ENCODE assay signal across 24 cellular contexts in genomic region chr2:77922567-77922966, GRCh38.
DNase-seq lines count a peak whose midpoint lies in the region; ATAC-seq, FAIRE-seq and TF ChIP-seq lines count a peak whose summit lies in the region.
"Had no signal": no experiment of that assay in that cellular context is flagged by ENCODE, and none has a peak within 500 bp of the region (broad histone marks: within the 10 kb centered on the region; RNA-seq: fewer than 3 reads in every experiment).

No MANE protein-coding gene starts in this region.

- no peak for DNase-seq in HepG2 (ENCODE audit: low spot score)
- no peak for DNase-seq in right lobe of liver
- peak; percentile 34 for DNase-seq in SK-N-MC (ENCODE audit: low read depth, low spot score)
- no peak for DNase-seq in activated gamma-delta T cell treated with Interleukin-2 at 50 U/mL for 16 hours
- DNase-seq in NOMO-1 treated with DMSO at 0.1 percent for 48 hours (lab: John Stamatoyannopoulos, UW; ENCODE audit: unreplicated experiment) = no peak
- DNase-seq: ACHN; BE2C; C1 segment of cervical spinal cord; CD4-positive, alpha-beta memory T cell; CD4-positive, CD25-positive, alpha-beta regulatory T cell; CD8-positive, alpha-beta memory T cell; COR-L47; DMS 273 treated with DMSO at 0.1 percent for 48 hours; DMS153; DMS53; DMS79; DND-41; EL; GDM1 had no signal

- H3K4me1 ChIP-seq in HepG2 (ENCODE audit: insufficient read depth, low read length) (no peaks in the 10 kb centered on the region), right lobe of liver (no peaks in the 10 kb centered on the region)
- H3K4me1 ChIP-seq: BE2C, BLaER1 had no signal

- H3K4me3 ChIP-seq in HepG2 (replicated peaks in 1 of 3; ENCODE audit: insufficient read depth in 1 of 3, low read depth in 2 of 3, low read length in 3 of 3) (no peak overlapping the region), right lobe of liver (no peak overlapping the region), SK-N-MC (no peak overlapping the region)
- H3K4me3 ChIP-seq: BLaER1, GM12878 had no signal

- ATAC-seq in HepG2 = no peak
- ATAC-seq in right lobe of liver = no peak
- ATAC-seq: GM12878 had no signal

- H3K27ac ChIP-seq in HepG2 (ENCODE audit: extremely low read length, insufficient read depth, low read length) = no peak overlapping the region
- H3K27ac ChIP-seq in right lobe of liver = no peak overlapping the region
- peak overlapping the region; percentile 65 for H3K27ac ChIP-seq in SK-N-MC
- H3K27ac ChIP-seq: 22Rv1, BLaER1 had no signal

- intact Hi-C loops in HepG2 (cut with micrococcal nuclease; ENCODE audit: unreplicated experiment) (no loop called here), right lobe of liver (cut with DNase I) (no loop called here)

- H3K9ac ChIP-seq in HepG2 (ENCODE audit: insufficient read depth, low read depth, low read length) (no peak overlapping the region), SK-N-MC (ENCODE audit: insufficient read length) (no peak overlapping the region)
- H3K9ac ChIP-seq: BLaER1 had no signal

- TF ChIP-seq POLR2A in HepG2 (IDR thresholded peaks at IDR 0.05; ENCODE audit: insufficient read depth in 1 of 2, low read depth in 2 of 2, low read length in 2 of 2) (no peak), right lobe of liver (IDR thresholded peaks at IDR 0.05) (no peak)

- no peaks in the 10 kb centered on the region for H4K20me1 ChIP-seq in HepG2 (ENCODE audit: insufficient read depth, low read length)
- H4K20me1 ChIP-seq: BLaER1 had no signal

- no peak for TF ChIP-seq RAD21 in HepG2 (CRISPR knock-in tag; IDR thresholded peaks at IDR 0.05)

- TF ChIP-seq EP300 in HepG2 (IDR thresholded peaks at IDR 0.05; ENCODE audit: low read depth in 2 of 2, low read length in 2 of 2) = no peak
- no peak for TF ChIP-seq EP300 in HepG2 (CRISPR knock-in tag; IDR thresholded peaks at IDR 0.05; ENCODE audit: borderline replicate concordance)

- H3K27me3 ChIP-seq in HepG2 (ENCODE audit: control insufficient read depth in 1 of 2, insufficient read depth in 2 of 2, low read length in 2 of 2) (no peaks in the 10 kb centered on the region), right lobe of liver (no peaks in the 10 kb centered on the region)
- H3K27me3 ChIP-seq: BE2C, BLaER1 had no signal

- BruUV-seq in HepG2 (replicated peaks; lab: Mats Ljungman, UMichigan) = no TSS peak

- POLR2A ChIA-PET in HepG2 (lab: Yijun Ruan, JAX) = no interaction called here

- H3K79me2 ChIP-seq in HepG2 (ENCODE audit: insufficient read depth, low read length) = no peaks in the 10 kb centered on the region

- H3K9me3 ChIP-seq in HepG2 (ENCODE audit: low read length) (no peaks in the 10 kb centered on the region), right lobe of liver (no peaks in the 10 kb centered on the region), SK-N-MC (ENCODE audit: low read depth, low read length) (no peaks in the 10 kb centered on the region; the same call in 1 of the 2 replicates)
- H3K9me3 ChIP-seq: BE2C, BLaER1 had no signal

- CTCF ChIA-PET in HepG2 (lab: Yijun Ruan, JAX; ENCODE audit: low intra/inter-chr PET ratio, low total read pairs) = no interaction called here

- no peak for FAIRE-seq in HepG2 (lab: Jason Lieb, UNC)
- FAIRE-seq: GM12878, GM12892, GM18507 had no signal

- H3K4me2 ChIP-seq in HepG2 (ENCODE audit: low read depth, low read length) = no peak overlapping the region
- H3K4me2 ChIP-seq: BLaER1 had no signal

- in situ Hi-C loops in HepG2 (cut with HindIII; ENCODE audit: extremely low pct_ligation_motif_present, low pct_unique_long_range_greater_than_20kb) = no loop called here

- H3K36me3 ChIP-seq in HepG2 (replicated peaks in 1 of 2; ENCODE audit: control insufficient read depth in 1 of 2, insufficient read depth in 2 of 2, low read length in 2 of 2) = no peaks in the 10 kb centered on the region
- H3K36me3 ChIP-seq in right lobe of liver = no peaks in the 10 kb centered on the region
- no peaks in the 10 kb centered on the region for H3K36me3 ChIP-seq in SK-N-MC (ENCODE audit: insufficient read depth, low read length)
- H3K36me3 ChIP-seq: BE2C, BLaER1 had no signal

- WGBS in HepG2 (ENCODE audit: low lambda C conversion rate) = 52% methylated on average over 1 of the region's 1 CpG
- WGBS in right lobe of liver (ENCODE audit: insufficient coverage, low coverage, low lambda C conversion rate, missing lambda C conversion rate) = 67% methylated on average over 1 of the region's 1 CpG

- H2AFZ ChIP-seq in HepG2 (ENCODE audit: low read length) = no peak overlapping the region

- TF ChIP-seq CTCF in HepG2 (CRISPR knock-in tag; IDR thresholded peaks at IDR 0.05) (no peak), right lobe of liver (IDR thresholded peaks at IDR 0.05) (no peak)

TF ChIP-seq in HepG2, 621 proteins besides CTCF, POLR2A, EP300 and RAD21:
- TF ChIP-seq ZZZ3 (CRISPR knock-in tag; IDR thresholded peaks at IDR 0.05; ENCODE audit: borderline replicate concordance) (no peak), PHF21A (CRISPR knock-in tag; IDR thresholded peaks at IDR 0.05) (no peak), MAFF (IDR thresholded peaks at IDR 0.05; ENCODE audit: low read depth, low read length) (peak; percentile 95), NR2F1 (CRISPR knock-in tag; IDR thresholded peaks at IDR 0.05) (no peak), MAFK (conservative IDR thresholded peaks at IDR 0.05 in 1 of 2, IDR thresholded peaks at IDR 0.05 in 1 of 2; ENCODE audit: low read length in 2 of 2) (peak; percentile 91 to 98)
TF ChIP-seq in HepG2: peak in this region for 2.
